ENCODE assay signal across 10 cellular contexts in genomic region chr5:160271396-160271795, GRCh38. TPM values are rescaled to one million over a fixed set of nuclear protein-coding genes. Genes with fewer than 3 reads are reported as not detected.
A peak's percentile ranks its signal among the peaks of the same experiment; 100 is the strongest.
DNase-seq lines count a peak whose midpoint lies in the region; ATAC-seq and TF ChIP-seq lines count a peak whose summit lies in the region.
"Had no signal": no experiment of that assay in that cellular context is flagged by ENCODE, and none has a peak within 500 bp of the region (broad histone marks: within the 10 kb centered on the region; RNA-seq: fewer than 3 reads in every experiment).

No MANE protein-coding gene starts in this region.

- DNase-seq in activated CD4-positive, alpha-beta T cell treated with anti-CD3 and anti-CD28 coated beads for 48 hours, result peak; percentile 13
- DNase-seq in activated CD4-positive, alpha-beta T cell treated with anti-CD3 and anti-CD28 coated beads for 1 hour, result no peak
- DNase-seq in NCI-H2171 treated with DMSO at 0.1 percent for 48 hours (lab: John Stamatoyannopoulos, UW), result peak; percentile 10
- peak; percentile 42 for DNase-seq in left cardiac atrium
- no peak for DNase-seq in stomach
- DNase-seq in 8988T, result no peak
- no peak for DNase-seq in SKM-1 treated with dmso at 0.1 percent for 144 hours (lab: John Stamatoyannopoulos, UW; ENCODE audit: unreplicated experiment)
- DNase-seq: activated gamma-delta T cell treated with Interleukin-2 at 50 U/mL for 16 hours had no signal

- peaks cover 12 to 52% (median 22%) of the 10 kb centered on the region in 4 donors for H3K4me1 ChIP-seq in stomach

- TF ChIP-seq EP300 in stomach (IDR thresholded peaks at IDR 0.05), result no peak

- TF ChIP-seq POLR2A in stomach (IDR thresholded peaks at IDR 0.05), result no peak

- H3K27me3 ChIP-seq in stomach, result no peaks in the 10 kb centered on the region

- no peaks in the 10 kb centered on the region for H3K9me3 ChIP-seq in stomach

- no peak overlapping the region for H3K4me3 ChIP-seq in stomach

- ATAC-seq in left cardiac atrium (peak in 1 of 2 donors; percentile 18), HG03521 (IDR thresholded peaks at IDR 0.05; ENCODE audit: unreplicated experiment) (no peak)

- peak overlapping the region in 4 of 5 donors; percentile 2 to 48 (median 36) for H3K27ac ChIP-seq in stomach

- WGBS in stomach, 5 donors, result 41 to 45% (median 43%) methylated on average over 8 of the region's 8 CpGs

- intact Hi-C loops in left cardiac atrium (cut with DNase I) (no loop called here), stomach (cut with DNase I; ENCODE audit: low total_unique reads) (no loop called here)

- TF ChIP-seq CTCF in stomach (IDR thresholded peaks at IDR 0.05), result no peak

- H3K36me3 ChIP-seq in stomach, result no peaks in the 10 kb centered on the region

RNA-seq across cellular contexts. Expression of gene CCNJL, which starts 41.0 kb away (rescaled TPM):
- 1 to 10 TPM; 5.5 to 5.6 TPM for total RNA-seq in left cardiac atrium
- 100 to 1,000 TPM in 1 of 5 donors, 1 to 10 TPM in 4; 1.4 to 104 (median 4.5) TPM for total RNA-seq in stomach
- polyA plus RNA-seq in stomach, result 1 to 10 TPM; 2.4 to 4.5 (median 2.6) TPM
- total RNA-seq: CD4-positive, CD25-positive, alpha-beta regulatory T cell had no signal
- polyA plus RNA-seq: CD4-positive, CD25-positive, alpha-beta regulatory T cell had no signal

RNA-seq across cellular contexts. Expression of gene FABP6, which starts 42.1 kb away (rescaled TPM):
- total RNA-seq in left cardiac atrium (under 1 TPM in 1 of 2 donors, not detected in 1; 0.68 TPM), stomach (1 to 10 TPM in 1 of 5 donors, not detected in 4; 6.1 TPM)
- polyA plus RNA-seq in stomach, result 1 to 10 TPM in 1 of 3 donors, under 1 TPM in 1, not detected in 1; 0.50 to 1.9 TPM
- total RNA-seq: CD4-positive, CD25-positive, alpha-beta regulatory T cell had no signal
- polyA plus RNA-seq: CD4-positive, CD25-positive, alpha-beta regulatory T cell had no signal

Comparison
In these comparisons a context has a peak if more than half of its experiments do, and no peak if none do; other contexts are left out.
1. DNase-seq: peak in activated CD4-positive, alpha-beta T cell treated with anti-CD3 and anti-CD28 coated beads for 48 hours (single experiment), NCI-H2171 treated with DMSO at 0.1 percent for 48 hours (single experiment) and left cardiac atrium (single experiment); none in activated CD4-positive, alpha-beta T cell treated with anti-CD3 and anti-CD28 coated beads for 1 hour (single experiment), stomach (single experiment), 8988T (single experiment) and SKM-1 treated with dmso at 0.1 percent for 144 hours (single experiment).